20 cellular contexts compared by ENCODE assay signal in genomic region chrX:12721042-12721441, GRCh38.
DNase-seq lines count a peak whose midpoint lies in the region; ATAC-seq and TF ChIP-seq lines count a peak whose summit lies in the region.
"Had no signal": no experiment of that assay in that cellular context is flagged by ENCODE, and none has a peak within 500 bp of the region (broad histone marks: within the 10 kb centered on the region; RNA-seq: fewer than 3 reads in every experiment).

No MANE protein-coding gene starts in this region.

- H3K36me3 Mint-ChIP-seq in GM23338 (ENCODE audit: low read depth) (no peaks in the 10 kb centered on the region), neural progenitor cell (no peaks in the 10 kb centered on the region)
- H3K36me3 Mint-ChIP-seq: activated naive CD4-positive, alpha-beta T cell treated with anti-CD3 and anti-CD28 coated beads, Interleukin-2, amount 50 U/mL, for 24 hours; naive B cell; stimulated activated effector memory CD8-positive, alpha-beta T cell treated with anti-CD3 and anti-CD28 coated beads, Interleukin-12 subunit alpha, Interleukin-12 subunit beta, amount 100 ng/mL, for 72 hours had no signal

- H3K27ac Mint-ChIP-seq in GM23338 (no peak overlapping the region), neural progenitor cell (no peak overlapping the region)
- H3K27ac Mint-ChIP-seq: activated naive CD4-positive, alpha-beta T cell treated with anti-CD3 and anti-CD28 coated beads, Interleukin-2, amount 50 U/mL, for 24 hours; stimulated activated effector memory CD8-positive, alpha-beta T cell treated with anti-CD3 and anti-CD28 coated beads, Interleukin-12 subunit alpha, Interleukin-12 subunit beta, amount 100 ng/mL, for 72 hours had no signal

- no peaks in the 10 kb centered on the region; the same call in 2 of the 3 replicates for H3K9me3 Mint-ChIP-seq in GM23338
- peaks cover 2% of the 10 kb centered on the region for H3K9me3 Mint-ChIP-seq in neural progenitor cell
- H3K9me3 Mint-ChIP-seq: activated naive CD4-positive, alpha-beta T cell treated with anti-CD3 and anti-CD28 coated beads, Interleukin-2, amount 50 U/mL, for 24 hours; stimulated activated effector memory CD8-positive, alpha-beta T cell treated with anti-CD3 and anti-CD28 coated beads, Interleukin-12 subunit alpha, Interleukin-12 subunit beta, amount 100 ng/mL, for 72 hours had no signal

- H3K27ac ChIP-seq in GM23338 (ENCODE audit: low read depth) (no peak overlapping the region), neural progenitor cell (no peak overlapping the region), left ventricle myocardium inferior (replicated peaks) (no peak overlapping the region)
- H3K27ac ChIP-seq: colonic mucosa, gastrocnemius medialis, lower lobe of right lung, tibial nerve had no signal

- no peak for DNase-seq in GM23338 (ENCODE audit: low spot score)
- DNase-seq in M059J (ENCODE audit: low read depth) = peak; percentile 24
- peak; percentile 2 for DNase-seq in dermis blood vessel endothelial cell
- peak; percentile 53 for DNase-seq in neural progenitor cell (ENCODE audit: low spot score)
- DNase-seq in hepatic stellate cell (ENCODE audit: low spot score) = no peak
- DNase-seq in left ventricle myocardium inferior = no peak
- DNase-seq: activated CD4-positive, alpha-beta T cell treated with anti-CD3 and anti-CD28 coated beads, Interleukin-2, amount 50 U/mL, for 4 hours; activated T-cell treated with anti-CD3 and anti-CD28 coated beads, Interleukin-2, amount 50 U/mL, for 1 hour; C1 segment of cervical spinal cord; colonic mucosa; gastrocnemius medialis; lower lobe of right lung; naive B cell; NCI-H526 treated with DMSO at 0.1 percent for 48 hours; posterior cingulate gyrus; stimulated activated CD4-positive, alpha-beta T cell treated with anti-CD3 and anti-CD28 coated beads, Interleukin-12 subunit alpha, Interleukin-12 subunit beta, amount 100 ng/mL, for 4 hours had no signal

- no peaks in the 10 kb centered on the region for H3K27me3 Mint-ChIP-seq in GM23338 (ENCODE audit: insufficient read depth, low read depth, poor library complexity)
- H3K27me3 Mint-ChIP-seq in neural progenitor cell (ENCODE audit: insufficient read depth, low read depth) = peaks cover 7% of the 10 kb centered on the region
- H3K27me3 Mint-ChIP-seq: activated naive CD4-positive, alpha-beta T cell treated with anti-CD3 and anti-CD28 coated beads, Interleukin-2, amount 50 U/mL, for 24 hours had no signal

- ATAC-seq in GM23338 (no peak), GM21825 (IDR thresholded peaks at IDR 0.05; ENCODE audit: unreplicated experiment) (no peak)
- ATAC-seq: gastrocnemius medialis; lower lobe of right lung; stimulated activated effector memory CD8-positive, alpha-beta T cell treated with anti-CD3 and anti-CD28 coated beads, Interleukin-12 subunit alpha, Interleukin-12 subunit beta, amount 100 ng/mL, for 72 hours had no signal

- no peaks in the 10 kb centered on the region for H3K4me1 ChIP-seq in GM23338 (ENCODE audit: insufficient read depth)
- no peaks in the 10 kb centered on the region for H3K4me1 ChIP-seq in neural progenitor cell
- H3K4me1 ChIP-seq in left ventricle myocardium inferior = no peaks in the 10 kb centered on the region
- H3K4me1 ChIP-seq: colonic mucosa, gastrocnemius medialis, lower lobe of right lung, tibial nerve had no signal

- H3K79me2 ChIP-seq in GM23338 (replicated peaks; ENCODE audit: insufficient read depth) (no peaks in the 10 kb centered on the region), neural progenitor cell (ENCODE audit: low read depth) (no peaks in the 10 kb centered on the region)

- H3K36me3 ChIP-seq in GM23338 (ENCODE audit: insufficient read depth) (no peaks in the 10 kb centered on the region), neural progenitor cell (no peaks in the 10 kb centered on the region), left ventricle myocardium inferior (no peaks in the 10 kb centered on the region)
- H3K36me3 ChIP-seq: colonic mucosa, gastrocnemius medialis, lower lobe of right lung, tibial nerve had no signal

- H3K4me1 Mint-ChIP-seq in GM23338 = no peaks in the 10 kb centered on the region
- H3K4me1 Mint-ChIP-seq in neural progenitor cell = no peaks in the 10 kb centered on the region
- H3K4me1 Mint-ChIP-seq: activated naive CD4-positive, alpha-beta T cell treated with anti-CD3 and anti-CD28 coated beads, Interleukin-2, amount 50 U/mL, for 24 hours; stimulated activated effector memory CD8-positive, alpha-beta T cell treated with anti-CD3 and anti-CD28 coated beads, Interleukin-12 subunit alpha, Interleukin-12 subunit beta, amount 100 ng/mL, for 72 hours had no signal

- H3K4me3 Mint-ChIP-seq in GM23338 = no peak overlapping the region
- no peak overlapping the region for H3K4me3 Mint-ChIP-seq in neural progenitor cell
- H3K4me3 Mint-ChIP-seq: activated naive CD4-positive, alpha-beta T cell treated with anti-CD3 and anti-CD28 coated beads, Interleukin-2, amount 50 U/mL, for 24 hours; naive B cell; stimulated activated effector memory CD8-positive, alpha-beta T cell treated with anti-CD3 and anti-CD28 coated beads, Interleukin-12 subunit alpha, Interleukin-12 subunit beta, amount 100 ng/mL, for 72 hours had no signal

- TF ChIP-seq CTCF in GM23338 (conservative IDR thresholded peaks at IDR 0.05; ENCODE audit: low read depth in 2 of 2) (no peak), neural progenitor cell (IDR thresholded peaks at IDR 0.05) (no peak), left ventricle myocardium inferior (IDR thresholded peaks at IDR 0.05; ENCODE audit: borderline replicate concordance) (no peak)

- H2AFZ ChIP-seq in GM23338 = no peak overlapping the region
- H2AFZ ChIP-seq in neural progenitor cell (replicated peaks) = no peak overlapping the region

- no peaks in the 10 kb centered on the region for H3F3A ChIP-seq in GM23338 (replicated peaks; ENCODE audit: low read depth)
- H3F3A ChIP-seq in neural progenitor cell (ENCODE audit: low read depth) = no peaks in the 10 kb centered on the region

- H3K9ac ChIP-seq in neural progenitor cell = no peak overlapping the region

- H3K4me2 ChIP-seq in GM23338 (no peak overlapping the region), neural progenitor cell (no peak overlapping the region)

- H4K20me1 ChIP-seq in GM23338 (replicated peaks; ENCODE audit: insufficient read depth) (no peaks in the 10 kb centered on the region), neural progenitor cell (ENCODE audit: low read depth) (no peaks in the 10 kb centered on the region)

- H3K9me3 ChIP-seq in neural progenitor cell (ENCODE audit: low read depth) (no peaks in the 10 kb centered on the region), left ventricle myocardium inferior (replicated peaks) (no peaks in the 10 kb centered on the region)
- H3K9me3 ChIP-seq: colonic mucosa, gastrocnemius medialis, lower lobe of right lung, tibial nerve had no signal

- no peak overlapping the region for H3K4me3 ChIP-seq in GM23338
- H3K4me3 ChIP-seq in neural progenitor cell = no peak overlapping the region
- no peak overlapping the region for H3K4me3 ChIP-seq in left ventricle myocardium inferior
- H3K4me3 ChIP-seq: colonic mucosa, gastrocnemius medialis, lower lobe of right lung, tibial nerve had no signal

- H3K27me3 ChIP-seq in GM23338 (ENCODE audit: insufficient read depth) = no peaks in the 10 kb centered on the region
- H3K27me3 ChIP-seq in neural progenitor cell = no peaks in the 10 kb centered on the region
- H3K27me3 ChIP-seq in left ventricle myocardium inferior (ENCODE audit: low read depth) = no peaks in the 10 kb centered on the region
- H3K27me3 ChIP-seq: colonic mucosa, gastrocnemius medialis, tibial nerve had no signal

- intact Hi-C loops in left ventricle myocardium inferior (cut with micrococcal nuclease) = no loop called here

- no peaks in the 10 kb centered on the region for H3K9me2 ChIP-seq in GM23338 (ENCODE audit: insufficient read depth)

TF ChIP-seq in GM23338, 12 proteins besides CTCF, POLR2A, EP300 and RAD21:
- TF ChIP-seq REST (IDR thresholded peaks at IDR 0.05; ENCODE audit: unreplicated experiment) (peak; percentile 21), CREB1 (CRISPR knock-in tag; IDR thresholded peaks at IDR 0.05; ENCODE audit: low read depth) (no peak)

Comparison
In these comparisons a context has a peak if more than half of its experiments do, and no peak if none do; other contexts are left out.
1. DNase-seq: peak in M059J (single experiment), dermis blood vessel endothelial cell (single experiment) and neural progenitor cell (single experiment); none in GM23338 (single experiment), hepatic stellate cell (single experiment) and left ventricle myocardium inferior (single experiment).